Comparison of ENCODE assay signal across 13 cellular contexts in genomic region chr12:116263844-116264243, GRCh38. TPM values are rescaled to one million over a fixed set of nuclear protein-coding genes. Genes with fewer than 3 reads are reported as not detected.
A peak's percentile ranks its signal among the peaks of the same experiment; 100 is the strongest.
DNase-seq lines count a peak whose midpoint lies in the region; TF ChIP-seq lines count a peak whose summit lies in the region.
"Had no signal": no experiment of that assay in that cellular context is flagged by ENCODE, and none has a peak within 500 bp of the region (broad histone marks: within the 10 kb centered on the region; RNA-seq: fewer than 3 reads in every experiment).

No MANE protein-coding gene starts in this region.

- H3K4me3 ChIP-seq in choroid plexus epithelial cell (ENCODE audit: low read depth, low read length): no peak overlapping the region
- H3K4me3 ChIP-seq: pancreas had no signal

- H3K9me3 Mint-ChIP-seq in progenitor cell of endocrine pancreas (ENCODE audit: low read depth): peaks cover 3% of the 10 kb centered on the region

- no peak for TF ChIP-seq CTCF in choroid plexus epithelial cell (conservative IDR thresholded peaks at IDR 0.05; ENCODE audit: low read depth, low read length)
- TF ChIP-seq CTCF in progenitor cell of endocrine pancreas (IDR thresholded peaks at IDR 0.05; ENCODE audit: unreplicated experiment): no peak

- no peaks in the 10 kb centered on the region for H3K27me3 Mint-ChIP-seq in progenitor cell of endocrine pancreas
- H3K27me3 Mint-ChIP-seq: activated naive CD8-positive, alpha-beta T cell had no signal

- no peaks in the 10 kb centered on the region for H3K36me3 Mint-ChIP-seq in progenitor cell of endocrine pancreas (ENCODE audit: insufficient read depth)
- H3K36me3 Mint-ChIP-seq: activated naive CD8-positive, alpha-beta T cell had no signal

- no peak overlapping the region for H3K4me3 Mint-ChIP-seq in progenitor cell of endocrine pancreas (ENCODE audit: low read depth)
- H3K4me3 Mint-ChIP-seq: activated naive CD8-positive, alpha-beta T cell had no signal

- H3K27ac Mint-ChIP-seq in progenitor cell of endocrine pancreas: peak overlapping the region; percentile 9

- peaks cover 30% of the 10 kb centered on the region for H3K4me1 Mint-ChIP-seq in progenitor cell of endocrine pancreas (ENCODE audit: low read depth)

- DNase-seq in SKM-1 (lab: John Stamatoyannopoulos, UW; ENCODE audit: unreplicated experiment) (peak; percentile 3), SKM-1 treated with dmso at 0.1 percent for 144 hours (lab: John Stamatoyannopoulos, UW; ENCODE audit: unreplicated experiment) (no peak), NCI-H446 treated with DMSO at 0.1 percent for 48 hours (lab: John Stamatoyannopoulos, UW) (peak; percentile 40), choroid plexus epithelial cell (ENCODE audit: low read depth) (peak; percentile 31), progenitor cell of endocrine pancreas (ENCODE audit: low spot score, unreplicated experiment) (no peak), 8988T (no peak), ecto neural progenitor cell (ENCODE audit: low spot score) (no peak)
- DNase-seq in stimulated activated CD4-positive, alpha-beta T cell treated with anti-CD3 and anti-CD28 coated beads, Interleukin-4, amount 100 ng/mL, for 24 hours: no peak
- DNase-seq: foreskin keratinocyte, NCI-H2171 treated with DMSO at 0.1 percent for 48 hours, pancreas, T-helper 1 cell had no signal

RNA-seq across cellular contexts. Expression of gene MED13L, which starts 13.6 kb away (rescaled TPM):
- total RNA-seq in progenitor cell of endocrine pancreas: 141 and 151 TPM in 2 replicates

Comparison
In these comparisons a context has a peak if more than half of its experiments do, and no peak if none do; other contexts are left out.
1. DNase-seq: peak in SKM-1 (single experiment), NCI-H446 treated with DMSO at 0.1 percent for 48 hours (single experiment) and choroid plexus epithelial cell (single experiment); none in SKM-1 treated with dmso at 0.1 percent for 144 hours (single experiment), progenitor cell of endocrine pancreas (single experiment), 8988T (single experiment), stimulated activated CD4-positive, alpha-beta T cell treated with anti-CD3 and anti-CD28 coated beads, Interleukin-4, amount 100 ng/mL, for 24 hours (single experiment) and ecto neural progenitor cell (single experiment).